In the genomic region with DNA sequence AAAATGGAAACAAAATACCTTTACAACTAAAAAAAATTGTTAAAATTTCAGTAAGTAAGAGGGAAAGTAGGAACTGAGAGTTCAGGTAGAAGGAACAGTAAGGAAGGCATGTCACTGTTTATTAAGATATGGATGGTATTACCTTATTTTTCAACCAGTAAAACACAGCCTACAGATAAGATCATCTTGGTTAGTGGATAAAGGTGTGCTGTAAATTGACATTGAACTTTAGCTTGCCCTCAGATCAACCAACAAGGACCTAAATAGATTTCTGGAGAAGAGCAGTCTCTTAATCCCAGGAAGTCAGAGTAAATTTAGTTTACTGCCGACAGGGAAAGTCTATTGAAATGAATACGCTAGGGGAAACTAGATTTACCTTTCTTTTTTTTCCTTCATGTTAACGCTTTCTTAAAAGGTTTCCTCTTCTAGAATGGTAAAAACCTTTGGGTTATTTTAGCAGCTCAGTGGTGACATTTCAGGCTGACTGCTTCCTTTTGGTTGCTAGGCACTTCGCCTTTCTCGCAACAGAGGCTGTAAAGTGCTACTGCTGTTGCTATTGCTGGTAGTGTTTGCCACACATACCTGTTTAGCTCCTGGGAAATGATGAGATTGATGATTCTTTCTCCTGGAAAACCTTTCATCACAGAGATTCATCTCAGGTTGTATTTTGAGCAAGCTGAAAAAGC, we compare ENCODE assay signal across 10 cellular contexts.
A peak's percentile ranks its signal among the peaks of the same experiment; 100 is the strongest.
DNase-seq lines count a peak whose midpoint lies in the region; ATAC-seq, FAIRE-seq and TF ChIP-seq lines count a peak whose summit lies in the region.
"Had no signal": no experiment of that assay in that cellular context is flagged by ENCODE, and none has a peak within 500 bp of the region (broad histone marks: within the 10 kb centered on the region; RNA-seq: fewer than 3 reads in every experiment).

No MANE protein-coding gene starts in this region.

- TF ChIP-seq CTCF in WERI-Rb-1 (IDR thresholded peaks at IDR 0.05; ENCODE audit: low read depth, low read length): no peak

- H3K36me3 ChIP-seq in WERI-Rb-1: no peaks in the 10 kb centered on the region
- H3K36me3 ChIP-seq: right lobe of liver had no signal

- H3K9me3 ChIP-seq in WERI-Rb-1 (ENCODE audit: severe bottlenecking): no peaks in the 10 kb centered on the region
- H3K9me3 ChIP-seq: right lobe of liver had no signal

- DNase-seq in DMS153 (lab: John Stamatoyannopoulos, UW): peak; percentile 49
- peak; percentile 52 for DNase-seq in WERI-Rb-1
- no peak for DNase-seq in NCI-H146 treated with DMSO at 0.1 percent for 48 hours (lab: John Stamatoyannopoulos, UW; ENCODE audit: unreplicated experiment)
- no peak for DNase-seq in NCI-H1092 treated with DMSO at 0.1 percent for 48 hours (lab: John Stamatoyannopoulos, UW)
- DNase-seq in NCI-H774 (lab: John Stamatoyannopoulos, UW): no peak
- DNase-seq: right lobe of liver had no signal

- peak; percentile 99 for FAIRE-seq in islet of Langerhans (lab: Jason Lieb, UNC)
- FAIRE-seq: RCC 7860 had no signal

- peak; percentile 50 for ATAC-seq in GM21528 (IDR thresholded peaks at IDR 0.05; ENCODE audit: low FRiP score, unreplicated experiment)
- no peak for ATAC-seq in HG02870 (IDR thresholded peaks at IDR 0.05; ENCODE audit: unreplicated experiment)

- peak overlapping the region; percentile 55 for H3K4me3 ChIP-seq in WERI-Rb-1 (ENCODE audit: low read depth, low read length)
- H3K4me3 ChIP-seq: right lobe of liver had no signal

- H3K27ac ChIP-seq in WERI-Rb-1: peak overlapping the region; percentile 80
- H3K27ac ChIP-seq: right lobe of liver had no signal

- H3K27me3 ChIP-seq in WERI-Rb-1 (ENCODE audit: insufficient read depth, low read depth, severe bottlenecking): no peaks in the 10 kb centered on the region
- H3K27me3 ChIP-seq: right lobe of liver had no signal

Comparison
In these comparisons a context has a peak if more than half of its experiments do, and no peak if none do; other contexts are left out.
1. DNase-seq: peak in DMS153 (single experiment) and WERI-Rb-1 (single experiment); none in NCI-H146 treated with DMSO at 0.1 percent for 48 hours (single experiment), NCI-H1092 treated with DMSO at 0.1 percent for 48 hours (single experiment) and NCI-H774 (single experiment).